Comparison of ENCODE assay signal across 12 cellular contexts in genomic region chr2:145771526-145771925, GRCh38.
DNase-seq lines count a peak whose midpoint lies in the region; ATAC-seq and TF ChIP-seq lines count a peak whose summit lies in the region.
"Had no signal": no experiment of that assay in that cellular context is flagged by ENCODE, and none has a peak within 500 bp of the region (broad histone marks: within the 10 kb centered on the region; RNA-seq: fewer than 3 reads in every experiment).

No MANE protein-coding gene starts in this region.

- CTCF ChIA-PET in HEK293T (lab: Yijun Ruan, JAX): no interaction called here

- ATAC-seq in GM18520 (IDR thresholded peaks at IDR 0.05; ENCODE audit: unreplicated experiment): peak; percentile 98
- peak; percentile 91 for ATAC-seq in GM21619 (IDR thresholded peaks at IDR 0.05; ENCODE audit: unreplicated experiment)
- peak; percentile 99 for ATAC-seq in HG03159 (IDR thresholded peaks at IDR 0.05; ENCODE audit: unreplicated experiment)
- ATAC-seq: heart right ventricle, right cardiac atrium had no signal

- POLR2A ChIA-PET in HEK293T (lab: Yijun Ruan, JAX): no interaction called here

- DNase-seq in OCI-M1 (lab: John Stamatoyannopoulos, UW) (peak; percentile 71), OCI-M2 (lab: John Stamatoyannopoulos, UW; ENCODE audit: unreplicated experiment) (no peak), kidney glomerular epithelial cell (lab: John Stamatoyannopoulos, UW) (no peak), HEK293T (ENCODE audit: extremely low spot score) (no peak), DMS53 treated with DMSO at 0.1 percent for 48 hours (lab: John Stamatoyannopoulos, UW; ENCODE audit: unreplicated experiment) (no peak)
- DNase-seq: heart right ventricle, IMR-90, NCI-H510A, right cardiac atrium had no signal

TF ChIP-seq in HEK293T, 16 proteins besides CTCF, POLR2A, EP300 and RAD21:
- TF ChIP-seq PKNOX1 (IDR thresholded peaks at IDR 0.05): no peak
- TF ChIP-seq ZNF384 (IDR thresholded peaks at IDR 0.05): no peak
- no peak for TF ChIP-seq TARDBP (IDR thresholded peaks at IDR 0.05)
- TF ChIP-seq FOXM1 (IDR thresholded peaks at IDR 0.05; ENCODE audit: borderline replicate concordance): no peak
- no peak for TF ChIP-seq LEF1 (IDR thresholded peaks at IDR 0.05; ENCODE audit: borderline replicate concordance)
- TF ChIP-seq SP1 (IDR thresholded peaks at IDR 0.05): no peak
- TF ChIP-seq HDGF (IDR thresholded peaks at IDR 0.05; ENCODE audit: borderline replicate concordance): no peak
- no peak for TF ChIP-seq ARNT (IDR thresholded peaks at IDR 0.05)
- no peak for TF ChIP-seq L3MBTL2 (conservative IDR thresholded peaks at IDR 0.05)
- TF ChIP-seq FOXK2 (IDR thresholded peaks at IDR 0.05): no peak
- TF ChIP-seq BHLHE40 (IDR thresholded peaks at IDR 0.05; ENCODE audit: borderline replicate concordance): no peak
